Comparison of ENCODE assay signal across 8 cellular contexts in genomic region chr1:151472852-151473731, GRCh38. TPM values are rescaled to one million over a fixed set of nuclear protein-coding genes. Genes with fewer than 3 reads are reported as not detected.
DNase-seq lines count a peak whose midpoint lies in the region; ATAC-seq and TF ChIP-seq lines count a peak whose summit lies in the region.

No MANE protein-coding gene starts in this region.

- no peaks in the 10 kb centered on the region for H3K36me3 Mint-ChIP-seq in CD4-positive, alpha-beta memory T cell
- no peaks in the 10 kb centered on the region for H3K36me3 Mint-ChIP-seq in naive B cell

- peak in 4 of 5 donors; percentile 24 to 64 (median 34) for DNase-seq in CD4-positive, alpha-beta memory T cell
- peak; percentile 19 for DNase-seq in LoVo (ENCODE audit: low spot score)
- DNase-seq in activated T-cell treated with anti-CD3 and anti-CD28 coated beads, Interleukin-2, amount 50 U/mL, for 48 hours = peak; percentile 53
- peak; percentile 57 for DNase-seq in fibroblast of villous mesenchyme (ENCODE audit: low read depth)
- DNase-seq in naive B cell = no peak
- DNase-seq in transverse colon = peak; percentile 49

- TF ChIP-seq CTCF in fibroblast of villous mesenchyme (IDR thresholded peaks at IDR 0.05; ENCODE audit: insufficient read depth, low read depth, low read length) (no peak), transverse colon (IDR thresholded peaks at IDR 0.05) (no peak)

- no peak for TF ChIP-seq EP300 in transverse colon (IDR thresholded peaks at IDR 0.05; ENCODE audit: low read depth)

- no peaks in the 10 kb centered on the region for H3K9me3 Mint-ChIP-seq in CD4-positive, alpha-beta memory T cell
- no peaks in the 10 kb centered on the region for H3K9me3 Mint-ChIP-seq in naive B cell

- H3K27ac ChIP-seq in CD4-positive, alpha-beta memory T cell (ENCODE audit: low read depth, low read length) = peak overlapping the region; percentile 35
- H3K27ac ChIP-seq in transverse colon = peak overlapping the region; percentile 75 to 88 (median 85)

- intact Hi-C loops in CD4-positive, alpha-beta memory T cell (cut with micrococcal nuclease) = loop anchor here (1.0 to 5.0 kb wide), 2 partner anchors 14 to 39 kb away; partner anchors contain the start of genes CGN and POGZ
- intact Hi-C loops in transverse colon (cut with DNase I; ENCODE audit: low total_unique reads) = no loop called here

- peaks cover 0 to 18% (median 7%) of the 10 kb centered on the region in 4 donors for H3K4me1 Mint-ChIP-seq in CD4-positive, alpha-beta memory T cell
- peaks cover 4 to 16% (median 8%) of the 10 kb centered on the region in 3 donors for H3K4me1 Mint-ChIP-seq in naive B cell

- POLR2A ChIA-PET in CD4-positive, alpha-beta memory T cell (lab: Charles Lee; ENCODE audit: partially characterized antibody) = interaction anchor here (0.5 to 4.3 kb wide), 3 partner anchors 15 to 67 kb away, joined by 3 to 38 read pairs (median 5); partner anchors contain the start of genes POGZ and TUFT1

- CTCF ChIA-PET in CD4-positive, alpha-beta memory T cell (lab: Charles Lee; ENCODE audit: partially characterized antibody) = interaction anchor here (1.1 to 1.8 kb wide), 2 partner anchors 10 to 29 kb away, joined by 3 to 6 read pairs; no protein-coding TSS in a partner anchor

- no peaks in the 10 kb centered on the region for H3K36me3 ChIP-seq in CD4-positive, alpha-beta memory T cell (ENCODE audit: insufficient read depth, low read length)
- H3K36me3 ChIP-seq in transverse colon = no peaks in the 10 kb centered on the region

- peak; percentile 47 to 58 for ATAC-seq in naive B cell (ENCODE audit: low read depth in 2 of 2)
- ATAC-seq in GM21423 (IDR thresholded peaks at IDR 0.05; ENCODE audit: unreplicated experiment) = no peak
- ATAC-seq in GM21786 (IDR thresholded peaks at IDR 0.05; ENCODE audit: unreplicated experiment) = no peak

- no peaks in the 10 kb centered on the region for H3K27me3 ChIP-seq in CD4-positive, alpha-beta memory T cell (ENCODE audit: insufficient read depth, low read length)
- H3K27me3 ChIP-seq in transverse colon = no peaks in the 10 kb centered on the region

- TF ChIP-seq POLR2A in transverse colon (IDR thresholded peaks at IDR 0.05) = no peak

- H3K4me3 ChIP-seq in CD4-positive, alpha-beta memory T cell (ENCODE audit: low read length in 2 of 2) = peak overlapping the region in 1 of 2 donors; percentile 50
- H3K4me3 ChIP-seq in fibroblast of villous mesenchyme (ENCODE audit: low read depth, low read length) = peak overlapping the region; percentile 61
- peak overlapping the region; percentile 54 to 82 (median 56) for H3K4me3 ChIP-seq in transverse colon

- peak overlapping the region; percentile 62 to 88 (median 80) for H3K4me3 Mint-ChIP-seq in CD4-positive, alpha-beta memory T cell
- peak overlapping the region; percentile 72 to 92 (median 86) for H3K4me3 Mint-ChIP-seq in naive B cell

- H3K27me3 Mint-ChIP-seq in CD4-positive, alpha-beta memory T cell = peaks cover 1 to 6% of the 10 kb centered on the region in 2 donors
- peaks cover 9 to 17% (median 10%) of the 10 kb centered on the region in 3 donors for H3K27me3 Mint-ChIP-seq in naive B cell

- no peaks in the 10 kb centered on the region for H3K4me1 ChIP-seq in CD4-positive, alpha-beta memory T cell (ENCODE audit: insufficient read depth, low read length)
- peaks cover 0 to 15% (median 3%) of the 10 kb centered on the region in 4 donors for H3K4me1 ChIP-seq in transverse colon

- WGBS in transverse colon (ENCODE audit: low coverage in 1 of 2), 2 donors = 4 to 12% methylated on average over 6 to 36 of the region's 36 CpGs

- peak overlapping the region; percentile 9 to 84 (median 69) for H3K27ac Mint-ChIP-seq in CD4-positive, alpha-beta memory T cell
- peak overlapping the region; percentile 54 to 94 (median 83) for H3K27ac Mint-ChIP-seq in naive B cell

- H3K9me3 ChIP-seq in CD4-positive, alpha-beta memory T cell (ENCODE audit: control insufficient read depth in 1 of 2, low read length in 2 of 2) = no peaks in the 10 kb centered on the region
- no peaks in the 10 kb centered on the region for H3K9me3 ChIP-seq in transverse colon

- in situ Hi-C loops in transverse colon (cut with MboI; ENCODE audit: low pct_ligation_motif_present in 1 of 4, low pct_unique_long_range_greater_than_20kb in 1 of 4, low sequenced_read_pairs in 3 of 4) = no loop called here

RNA-seq across cellular contexts. Expression of gene POGZ, which starts 13.8 kb away (rescaled TPM):
- 100 to 1,000 TPM; 125 to 130 TPM for total RNA-seq in CD4-positive, alpha-beta memory T cell
- 1 to 10 TPM in 1 of 2 donors, under 1 TPM in 1; 0.87 to 6.5 TPM for polyA plus RNA-seq in CD4-positive, alpha-beta memory T cell
- total RNA-seq in fibroblast of villous mesenchyme (28.0 and 31.1 TPM in 2 replicates), transverse colon (10 to 100 TPM; 44.1 to 90.9 (median 72.7) TPM)
- 10 to 100 TPM in 1 of 6 donors, 1 to 10 TPM in 5; 2.5 to 15.0 (median 8.0) TPM for polyA plus RNA-seq in naive B cell (ENCODE audit: low read depth in 6 of 6)

RNA-seq across cellular contexts. Expression of gene CGN, which starts 38.1 kb away (rescaled TPM):
- total RNA-seq in CD4-positive, alpha-beta memory T cell = 1 to 10 TPM in 1 of 2 experiments, under 1 TPM in 1; 0.81 to 1.4 TPM
- 1 to 10 TPM in 1 of 2 donors, not detected in 1; 1.0 TPM for polyA plus RNA-seq in CD4-positive, alpha-beta memory T cell
- total RNA-seq in fibroblast of villous mesenchyme (under 0.01 TPM in 1 of 2 replicates, not detected in the other), transverse colon (100 to 1,000 TPM; 123 to 351 (median 172) TPM)
- under 1 TPM in 3 of 6 donors, not detected in 3; 0.07 to 0.43 (median 0.13) TPM for polyA plus RNA-seq in naive B cell (ENCODE audit: low read depth in 6 of 6)

Comparison
In these comparisons a context has a peak if more than half of its experiments do, and no peak if none do; other contexts are left out.
1. ATAC-seq: peak in naive B cell (2 of 2); none in GM21423 (single experiment) and GM21786 (single experiment).
2. RNA of gene CGN, which starts 38.1 kb away (total RNA-seq): 123 to 351 TPM in transverse colon; 0.81 to 1.4 TPM in CD4-positive, alpha-beta memory T cell and under 0.01 TPM in fibroblast of villous mesenchyme; every median in the first group is over 10 times any median in the second.